Comparison of ENCODE assay signal across 8 cellular contexts in the genomic region with DNA sequence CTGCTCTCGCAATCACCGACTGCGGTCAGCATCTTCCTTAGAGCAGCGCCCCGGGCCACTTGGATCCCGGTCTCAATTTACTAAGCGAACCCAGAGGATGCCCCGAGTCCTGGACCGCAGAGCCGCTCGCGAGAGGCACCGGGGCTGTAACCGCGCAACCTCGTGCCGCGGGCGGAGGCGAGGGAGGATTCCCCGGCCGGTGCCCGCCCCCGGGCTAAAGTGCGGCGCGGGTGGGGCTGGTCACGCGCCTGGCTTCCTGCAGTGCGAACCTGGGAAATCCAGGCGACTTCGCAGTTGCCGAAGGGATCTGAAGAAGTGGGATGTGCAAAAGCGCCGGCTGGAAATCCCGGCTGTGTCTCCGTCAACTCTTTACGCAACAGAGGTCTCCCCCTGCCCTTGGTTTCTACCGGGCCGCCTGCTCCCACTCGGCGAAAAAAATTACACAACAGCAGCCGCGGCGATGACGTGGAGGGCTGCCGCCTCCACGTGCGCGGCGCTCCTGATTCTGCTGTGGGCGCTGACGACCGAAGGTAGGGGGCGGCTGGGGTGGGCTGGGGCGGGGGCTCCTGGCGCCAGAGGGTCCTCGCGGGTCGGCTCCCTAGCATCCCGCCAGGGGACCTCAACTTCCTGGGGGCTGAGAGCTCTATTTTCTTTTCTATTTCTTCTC. TPM values are rescaled to one million over a fixed set of nuclear protein-coding genes. Genes with fewer than 3 reads are reported as not detected.
DNase-seq lines count a peak whose midpoint lies in the region; ATAC-seq, FAIRE-seq and TF ChIP-seq lines count a peak whose summit lies in the region.

NCR3LG1 (plus strand) TSS at position 291 of the 667 bp plus-strand sequence; CDS start at position 461, 170 bp downstream.

- no peaks in the 10 kb centered on the region for H3K36me3 ChIP-seq in kidney (ENCODE audit: control insufficient read depth in 1 of 2, insufficient read depth in 2 of 2, low read length in 2 of 2)
- no peaks in the 10 kb centered on the region for H3K36me3 ChIP-seq in smooth muscle cell (ENCODE audit: low read depth)

- peaks cover 8 to 9% of the 10 kb centered on the region in 2 donors for H3K4me1 ChIP-seq in kidney (ENCODE audit: control insufficient read depth in 1 of 2, insufficient read depth in 1 of 2, low read depth in 1 of 2, low read length in 2 of 2)
- peaks cover 15% of the 10 kb centered on the region for H3K4me1 ChIP-seq in smooth muscle cell (ENCODE audit: low read depth)

- intact Hi-C loops in kidney (cut with DNase I), result no loop called here

- peak within 1 kb of the TSS; percentile 89 for H2AFZ ChIP-seq in smooth muscle cell (ENCODE audit: low read depth)

- H3F3A ChIP-seq in smooth muscle cell (ENCODE audit: low read depth), result peaks cover 19% of the 10 kb centered on the region

- ATAC-seq in HG03342 (IDR thresholded peaks at IDR 0.05; ENCODE audit: unreplicated experiment) (no peak), HG03457 (IDR thresholded peaks at IDR 0.05; ENCODE audit: unreplicated experiment) (no peak)

- H3K27ac ChIP-seq in kidney (ENCODE audit: low read depth in 2 of 2, low read length in 2 of 2) (peak within 1 kb of the TSS; percentile 52 to 76), smooth muscle cell (ENCODE audit: low read depth) (peak within 1 kb of the TSS; percentile 52)

- H4K20me1 ChIP-seq in smooth muscle cell (ENCODE audit: low read depth), result no peaks in the 10 kb centered on the region

- peak within 1 kb of the TSS; percentile 89 for H3K4me2 ChIP-seq in smooth muscle cell

- peaks cover 7% of the 10 kb centered on the region for H3K27me3 ChIP-seq in smooth muscle cell (ENCODE audit: low read depth)

- peak within 1 kb of the TSS in 1 of 2 donors; percentile 34 for H3K9ac ChIP-seq in kidney (ENCODE audit: low read length in 2 of 2)
- H3K9ac ChIP-seq in smooth muscle cell (ENCODE audit: low read depth), result peak within 1 kb of the TSS; percentile 67

- 1% methylated on average over 59 of the region's 61 CpGs for WGBS in smooth muscle cell (ENCODE audit: low lambda C conversion rate)

- DNase-seq in NCI-H1105 (lab: John Stamatoyannopoulos, UW) (peak; percentile 23), kidney (peak; percentile 84), smooth muscle cell (lab: John Stamatoyannopoulos, UW; ENCODE audit: unreplicated experiment) (peak; percentile 21)
- DNase-seq in activated CD4-positive, CD25-positive, alpha-beta regulatory T cell treated with anti-CD3 and anti-CD28 coated beads, Interleukin-2, amount 50 U/mL, for 72 hours, result peak; percentile 45
- peak; percentile 62 for DNase-seq in central memory CD4-positive, alpha-beta T cell

- no peak for FAIRE-seq in kidney (lab: Jason Lieb, UNC)

- no peaks in the 10 kb centered on the region for H3K79me2 ChIP-seq in smooth muscle cell (ENCODE audit: low read depth)

- no peaks in the 10 kb centered on the region for H3K9me3 ChIP-seq in kidney (ENCODE audit: control insufficient read depth in 1 of 2, low read length in 2 of 2)
- no peaks in the 10 kb centered on the region for H3K9me3 ChIP-seq in smooth muscle cell (replicated peaks; ENCODE audit: low read depth)

- TF ChIP-seq CTCF in GM12875 (IDR thresholded peaks at IDR 0.05; ENCODE audit: borderline replicate concordance, insufficient read depth, low read depth, low read length), result no peak
- TF ChIP-seq CTCF in kidney (IDR thresholded peaks at IDR 0.05; ENCODE audit: borderline replicate concordance, extremely low read depth, insufficient read depth), result no peak
- TF ChIP-seq CTCF in smooth muscle cell (IDR thresholded peaks at IDR 0.05; ENCODE audit: borderline replicate concordance, insufficient read depth, poor library complexity, severe bottlenecking), result no peak

- H3K4me3 ChIP-seq in GM12875 (ENCODE audit: low read depth, low read length) (peak within 1 kb of the TSS; percentile 40), kidney (ENCODE audit: low read length in 2 of 2) (peak within 1 kb of the TSS; percentile 75 to 81), smooth muscle cell (peak within 1 kb of the TSS; percentile 70)

RNA-seq across cellular contexts. Expression of gene NCR3LG1, which starts in this region (rescaled TPM):
- total RNA-seq in kidney, result 4.5 TPM
- polyA plus RNA-seq in kidney (ENCODE audit: insufficient read depth, low read depth, low replicate concordance), result 0.71 TPM
- total RNA-seq in smooth muscle cell, result 1.9 and 2.6 TPM in 2 replicates
- 0.10 and 1.1 TPM in 2 replicates for polyA plus RNA-seq in smooth muscle cell

Comparison
In these comparisons a context has a peak if more than half of its experiments do, and no peak if none do; other contexts are left out.
1. DNase-seq: peak in every context shown above with its lines; median percentile 84 in kidney; 62 in central memory CD4-positive, alpha-beta T cell; 45 in activated CD4-positive, CD25-positive, alpha-beta regulatory T cell treated with anti-CD3 and anti-CD28 coated beads, Interleukin-2, amount 50 U/mL, for 72 hours; 23 in NCI-H1105; 21 in smooth muscle cell.